ENCODE assay signal across 1 cellular context in the genomic region with DNA sequence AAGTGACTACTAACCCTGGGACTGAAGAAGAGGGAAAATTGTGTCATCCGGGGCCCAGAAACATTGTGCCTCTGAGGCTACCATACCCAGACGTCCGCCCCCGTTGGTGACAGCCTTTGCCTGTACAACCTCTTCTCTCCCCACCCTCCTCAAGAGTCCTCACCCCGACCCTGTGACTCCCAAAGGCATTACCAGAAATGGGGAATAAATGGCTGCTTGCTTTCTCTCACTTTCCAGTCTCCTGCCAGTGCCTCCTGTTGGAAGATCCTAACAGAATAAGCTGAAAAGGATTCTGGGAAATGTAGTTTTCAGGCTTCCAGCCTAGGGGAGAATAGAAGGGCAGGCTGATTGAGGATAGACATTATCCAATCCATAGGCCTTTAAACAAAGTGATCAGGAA.
TF ChIP-seq lines count a peak whose summit lies in the region.

No MANE protein-coding gene starts in this region.

TF ChIP-seq in IMR-90, 13 proteins besides CTCF, POLR2A, EP300 and RAD21:
- no peak for TF ChIP-seq NFE2L2 (IDR thresholded peaks at IDR 0.05; ENCODE audit: low read depth, low read length)
- no peak for TF ChIP-seq SMC3 (IDR thresholded peaks at IDR 0.05; ENCODE audit: low read depth, low read length)
- TF ChIP-seq RFX5 (IDR thresholded peaks at IDR 0.05; ENCODE audit: low read depth, low read length) = no peak
- TF ChIP-seq MAZ (IDR thresholded peaks at IDR 0.05; ENCODE audit: borderline replicate concordance, low read depth, low read length) = no peak
- TF ChIP-seq MAFK (IDR thresholded peaks at IDR 0.05; ENCODE audit: low read depth, low read length) = no peak
- no peak for TF ChIP-seq BHLHE40 (IDR thresholded peaks at IDR 0.05; ENCODE audit: low read depth, low read length)
- TF ChIP-seq CEBPB (IDR thresholded peaks at IDR 0.05; ENCODE audit: low read depth, low read length) = no peak
- no peak for TF ChIP-seq RCOR1 (IDR thresholded peaks at IDR 0.05; ENCODE audit: insufficient replicate concordance, low read length)
- TF ChIP-seq CHD1 (IDR thresholded peaks at IDR 0.05; ENCODE audit: low read depth, low read length) = no peak
- TF ChIP-seq, protein P1, sequence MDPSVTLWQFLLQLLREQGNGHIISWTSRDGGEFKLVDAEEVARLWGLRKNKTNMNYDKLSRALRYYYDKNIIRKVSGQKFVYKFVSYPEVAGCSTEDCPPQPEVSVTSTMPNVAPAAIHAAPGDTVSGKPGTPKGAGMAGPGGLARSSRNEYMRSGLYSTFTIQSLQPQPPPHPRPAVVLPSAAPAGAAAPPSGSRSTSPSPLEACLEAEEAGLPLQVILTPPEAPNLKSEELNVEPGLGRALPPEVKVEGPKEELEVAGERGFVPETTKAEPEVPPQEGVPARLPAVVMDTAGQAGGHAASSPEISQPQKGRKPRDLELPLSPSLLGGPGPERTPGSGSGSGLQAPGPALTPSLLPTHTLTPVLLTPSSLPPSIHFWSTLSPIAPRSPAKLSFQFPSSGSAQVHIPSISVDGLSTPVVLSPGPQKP (IDR thresholded peaks at IDR 0.05; ENCODE audit: borderline replicate concordance, low read depth, low read length) = no peak
- no peak for TF ChIP-seq MXI1 (IDR thresholded peaks at IDR 0.05; ENCODE audit: borderline replicate concordance, low read depth, low read length)
- TF ChIP-seq, protein P2, sequence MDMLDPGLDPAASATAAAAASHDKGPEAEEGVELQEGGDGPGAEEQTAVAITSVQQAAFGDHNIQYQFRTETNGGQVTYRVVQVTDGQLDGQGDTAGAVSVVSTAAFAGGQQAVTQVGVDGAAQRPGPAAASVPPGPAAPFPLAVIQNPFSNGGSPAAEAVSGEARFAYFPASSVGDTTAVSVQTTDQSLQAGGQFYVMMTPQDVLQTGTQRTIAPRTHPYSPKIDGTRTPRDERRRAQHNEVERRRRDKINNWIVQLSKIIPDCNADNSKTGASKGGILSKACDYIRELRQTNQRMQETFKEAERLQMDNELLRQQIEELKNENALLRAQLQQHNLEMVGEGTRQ (IDR thresholded peaks at IDR 0.05; ENCODE audit: low read depth, low read length) = no peak
- TF ChIP-seq FOS (IDR thresholded peaks at IDR 0.05; ENCODE audit: low read depth, low read length) = no peak
